1 cellular context compared by ENCODE assay signal in genomic region chr3:49022751-49023171, GRCh38.
TF ChIP-seq lines count a peak whose summit lies in the region.

No MANE protein-coding gene starts in this region.

TF ChIP-seq in H1, 55 proteins besides CTCF, POLR2A, EP300 and RAD21:
- no peak for TF ChIP-seq JUN (IDR thresholded peaks at IDR 0.05; ENCODE audit: low read depth, low read length)
- no peak for TF ChIP-seq HDAC6 (IDR thresholded peaks at IDR 0.05; ENCODE audit: low read depth, low read length)
- TF ChIP-seq POLR2AphosphoS5 (IDR thresholded peaks at IDR 0.05; ENCODE audit: low read depth, low read length) = peak; percentile 72
